Comparison of ENCODE assay signal across 33 cellular contexts in the genomic region with DNA sequence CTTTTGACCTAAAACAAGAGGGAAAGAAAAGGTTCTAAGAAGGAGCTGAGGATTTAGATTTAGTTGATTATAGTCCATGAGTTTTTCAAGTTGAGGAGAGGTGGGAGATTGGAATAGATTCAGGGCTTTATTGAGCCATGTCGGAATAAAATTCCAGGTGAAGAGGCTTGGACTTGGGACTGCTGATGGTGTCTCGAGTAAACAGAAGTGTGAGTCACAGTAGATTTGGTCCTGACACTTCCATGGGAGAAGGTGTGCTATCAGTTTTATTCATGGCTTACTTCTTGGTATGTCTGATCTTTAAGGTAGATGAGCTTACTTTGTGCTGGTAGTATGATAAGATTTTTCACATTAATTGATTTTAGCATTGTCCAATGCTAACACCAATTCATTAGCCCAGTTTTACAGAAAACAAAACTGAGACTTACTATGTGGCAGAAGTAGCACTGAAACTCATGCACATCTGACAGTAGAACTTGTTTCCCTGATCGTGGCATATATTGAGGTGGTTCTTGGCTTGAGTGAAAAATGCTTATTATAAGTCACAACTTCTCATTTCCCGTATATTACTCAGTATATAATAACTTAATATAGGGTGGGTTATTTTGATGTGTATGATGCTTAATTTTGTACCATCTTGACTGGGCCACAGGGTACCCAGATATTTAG.
DNase-seq lines count a peak whose midpoint lies in the region; ATAC-seq, FAIRE-seq and TF ChIP-seq lines count a peak whose summit lies in the region.
"Had no signal": no experiment of that assay in that cellular context is flagged by ENCODE, and none has a peak within 500 bp of the region (broad histone marks: within the 10 kb centered on the region; RNA-seq: fewer than 3 reads in every experiment).

No MANE protein-coding gene starts in this region.

- H3K36me3 Mint-ChIP-seq in activated naive CD4-positive, alpha-beta T cell treated with anti-CD3 and anti-CD28 coated beads, Interleukin-2, amount 10 ng/mL, durations not matched to agents 7 days and 5 days, result no peaks in the 10 kb centered on the region
- H3K36me3 Mint-ChIP-seq in activated T-helper 1 cell treated with anti-CD3 and anti-CD28 coated beads, Interleukin-12 subunit alpha, Interleukin-12 subunit beta, Interleukin-2, Interleukin-4 antibody, amounts not matched to agents 30 ng/mL and 10 ng/mL and 1 ng/mL, durations not matched to agents 14 hours and 24 hours and 36 hours (ENCODE audit: low read depth), result no peaks in the 10 kb centered on the region
- H3K36me3 Mint-ChIP-seq: activated CD8-positive, alpha-beta memory T cell treated with anti-CD3 and anti-CD28 coated beads, Interleukin-2, amount 10 ng/mL, durations not matched to agents 7 days and 5 days; IgD-negative memory B cell; naive B cell had no signal

- TF ChIP-seq RAD21 in HepG2 (CRISPR knock-in tag; IDR thresholded peaks at IDR 0.05), result no peak

- H3K27ac Mint-ChIP-seq in activated naive CD4-positive, alpha-beta T cell treated with anti-CD3 and anti-CD28 coated beads, Interleukin-2, amount 10 ng/mL, durations not matched to agents 7 days and 5 days, result no peak overlapping the region
- H3K27ac Mint-ChIP-seq in activated T-helper 1 cell treated with anti-CD3 and anti-CD28 coated beads, Interleukin-12 subunit alpha, Interleukin-12 subunit beta, Interleukin-2, Interleukin-4 antibody, amounts not matched to agents 30 ng/mL and 10 ng/mL and 1 ng/mL, durations not matched to agents 14 hours and 24 hours and 36 hours, result no peak overlapping the region
- H3K27ac Mint-ChIP-seq: activated CD8-positive, alpha-beta memory T cell treated with anti-CD3 and anti-CD28 coated beads, Interleukin-2, amount 10 ng/mL, durations not matched to agents 7 days and 5 days; activated T-cell treated with anti-CD3 and anti-CD28 coated beads, Interleukin-2, amount 50 U/mL, for 72 hours; IgD-negative memory B cell; naive B cell had no signal

- intact Hi-C loops in HepG2 (cut with micrococcal nuclease; ENCODE audit: unreplicated experiment), result no loop called here
- intact Hi-C loops in activated T-helper 1 cell treated with anti-CD3 and anti-CD28 coated beads, Interleukin-12 subunit alpha, Interleukin-12 subunit beta, Interleukin-2, Interleukin-4 antibody, amounts not matched to agents 30 ng/mL and 10 ng/mL and 1 ng/mL, durations not matched to agents 14 hours and 24 hours and 36 hours (cut with micrococcal nuclease), result no loop called here

- no peaks in the 10 kb centered on the region for H4K20me1 ChIP-seq in HepG2 (ENCODE audit: insufficient read depth, low read length)
- H4K20me1 ChIP-seq: BLaER1 treated with 17β-estradiol and CSF1 and Interleukin-3, amounts not matched to agents 10 nM and 100 nM had no signal

- FAIRE-seq in HepG2 (lab: Jason Lieb, UNC), result no peak
- FAIRE-seq: GM19239, islet of Langerhans had no signal

- CTCF ChIA-PET in HepG2 (lab: Yijun Ruan, JAX; ENCODE audit: low intra/inter-chr PET ratio, low total read pairs), result no interaction called here
- CTCF ChIA-PET in activated naive CD4-positive, alpha-beta T cell treated with anti-CD3 and anti-CD28 coated beads, Interleukin-2, amount 10 ng/mL, durations not matched to agents 7 days and 5 days (lab: Charles Lee), result no interaction called here

- H2AFZ ChIP-seq in HepG2 (ENCODE audit: low read length), result no peak overlapping the region

- H3K9me3 Mint-ChIP-seq in activated naive CD4-positive, alpha-beta T cell treated with anti-CD3 and anti-CD28 coated beads, Interleukin-2, amount 10 ng/mL, durations not matched to agents 7 days and 5 days, result peaks cover 10% of the 10 kb centered on the region
- H3K9me3 Mint-ChIP-seq in activated T-helper 1 cell treated with anti-CD3 and anti-CD28 coated beads, Interleukin-12 subunit alpha, Interleukin-12 subunit beta, Interleukin-2, Interleukin-4 antibody, amounts not matched to agents 30 ng/mL and 10 ng/mL and 1 ng/mL, durations not matched to agents 14 hours and 24 hours and 36 hours, result no peaks in the 10 kb centered on the region
- H3K9me3 Mint-ChIP-seq: activated T-cell treated with anti-CD3 and anti-CD28 coated beads, Interleukin-2, amount 50 U/mL, for 72 hours had no signal

- no peak for TF ChIP-seq CTCF in HepG2 (CRISPR knock-in tag; IDR thresholded peaks at IDR 0.05)

- H3K9me3 ChIP-seq in HepG2 (ENCODE audit: low read length), result peaks cover 11% of the 10 kb centered on the region; the same call in 1 of the 2 replicates
- H3K9me3 ChIP-seq: adrenal gland, neutrophil, prostate gland, suprapubic skin had no signal

- no TSS peak for BruUV-seq in HepG2 (replicated peaks; lab: Mats Ljungman, UMichigan)

- no peak overlapping the region for H3K4me3 Mint-ChIP-seq in activated naive CD4-positive, alpha-beta T cell treated with anti-CD3 and anti-CD28 coated beads, Interleukin-2, amount 10 ng/mL, durations not matched to agents 7 days and 5 days
- no peak overlapping the region for H3K4me3 Mint-ChIP-seq in activated T-helper 1 cell treated with anti-CD3 and anti-CD28 coated beads, Interleukin-12 subunit alpha, Interleukin-12 subunit beta, Interleukin-2, Interleukin-4 antibody, amounts not matched to agents 30 ng/mL and 10 ng/mL and 1 ng/mL, durations not matched to agents 14 hours and 24 hours and 36 hours
- H3K4me3 Mint-ChIP-seq: activated CD8-positive, alpha-beta memory T cell treated with anti-CD3 and anti-CD28 coated beads, Interleukin-2, amount 10 ng/mL, durations not matched to agents 7 days and 5 days; activated T-cell treated with anti-CD3 and anti-CD28 coated beads, Interleukin-2, amount 50 U/mL, for 72 hours; IgD-negative memory B cell; naive B cell had no signal

- H3K36me3 ChIP-seq in HepG2 (replicated peaks in 1 of 2; ENCODE audit: control insufficient read depth in 1 of 2, insufficient read depth in 2 of 2, low read length in 2 of 2), result no peaks in the 10 kb centered on the region
- H3K36me3 ChIP-seq: adrenal gland; BLaER1 treated with 17β-estradiol and CSF1 and Interleukin-3, amounts not matched to agents 10 nM and 100 nM; neutrophil; prostate gland; suprapubic skin; upper lobe of right lung had no signal

- ATAC-seq in GM18498 (IDR thresholded peaks at IDR 0.05; ENCODE audit: unreplicated experiment) (peak; percentile 85), GM21390 (IDR thresholded peaks at IDR 0.05; ENCODE audit: unreplicated experiment) (peak; percentile 90), HG02885 (IDR thresholded peaks at IDR 0.05; ENCODE audit: poor library complexity, unreplicated experiment) (peak; percentile 63), HepG2 (no peak), HG03139 (IDR thresholded peaks at IDR 0.05; ENCODE audit: unreplicated experiment) (no peak)
- ATAC-seq: activated CD8-positive, alpha-beta memory T cell treated with anti-CD3 and anti-CD28 coated beads, Interleukin-2, amount 10 ng/mL, durations not matched to agents 7 days and 5 days; activated T-cell treated with anti-CD3 and anti-CD28 coated beads, Interleukin-2, amount 50 U/mL, for 72 hours; left ventricle myocardium superior; upper lobe of right lung had no signal

- H3K4me1 Mint-ChIP-seq in activated naive CD4-positive, alpha-beta T cell treated with anti-CD3 and anti-CD28 coated beads, Interleukin-2, amount 10 ng/mL, durations not matched to agents 7 days and 5 days, result no peaks in the 10 kb centered on the region
- no peaks in the 10 kb centered on the region for H3K4me1 Mint-ChIP-seq in activated T-helper 1 cell treated with anti-CD3 and anti-CD28 coated beads, Interleukin-12 subunit alpha, Interleukin-12 subunit beta, Interleukin-2, Interleukin-4 antibody, amounts not matched to agents 30 ng/mL and 10 ng/mL and 1 ng/mL, durations not matched to agents 14 hours and 24 hours and 36 hours (ENCODE audit: low read depth)
- H3K4me1 Mint-ChIP-seq: activated CD8-positive, alpha-beta memory T cell treated with anti-CD3 and anti-CD28 coated beads, Interleukin-2, amount 10 ng/mL, durations not matched to agents 7 days and 5 days; IgD-negative memory B cell; naive B cell had no signal

- no peaks in the 10 kb centered on the region for H3K4me1 ChIP-seq in HepG2 (ENCODE audit: insufficient read depth, low read length)
- H3K4me1 ChIP-seq: adrenal gland; BLaER1 treated with 17β-estradiol and CSF1 and Interleukin-3, amounts not matched to agents 10 nM and 100 nM; prostate gland; suprapubic skin; upper lobe of right lung had no signal

- no peak overlapping the region for H3K9ac ChIP-seq in HepG2 (ENCODE audit: insufficient read depth, low read depth, low read length)
- H3K9ac ChIP-seq: BLaER1 treated with 17β-estradiol and CSF1 and Interleukin-3, amounts not matched to agents 10 nM and 100 nM had no signal

- TF ChIP-seq POLR2A in HepG2 (IDR thresholded peaks at IDR 0.05; ENCODE audit: insufficient read depth in 1 of 2, low read depth in 2 of 2, low read length in 2 of 2), result no peak

- DNase-seq in HepG2 (ENCODE audit: low spot score) (no peak), 8988T (no peak)
- DNase-seq in activated naive CD4-positive, alpha-beta T cell treated with anti-CD3 and anti-CD28 coated beads, Interleukin-2, amount 10 ng/mL, durations not matched to agents 7 days and 5 days, result no peak
- no peak for DNase-seq in activated T-helper 1 cell treated with anti-CD3 and anti-CD28 coated beads, Interleukin-12 subunit alpha, Interleukin-12 subunit beta, Interleukin-2, Interleukin-4 antibody, amounts not matched to agents 30 ng/mL and 10 ng/mL and 1 ng/mL, durations not matched to agents 14 hours and 24 hours and 36 hours (ENCODE audit: low spot score)
- DNase-seq: activated CD4-positive, CD25-positive, alpha-beta regulatory T cell; activated CD8-positive, alpha-beta memory T cell treated with anti-CD3 and anti-CD28 coated beads, Interleukin-2, amount 10 ng/mL, durations not matched to agents 7 days and 5 days; activated naive CD4-positive, alpha-beta T cell treated with Interleukin-2 at 50 U/mL for 16 hours; activated T-cell treated with anti-CD3 and anti-CD28 coated beads, Interleukin-2, amount 50 U/mL, for 72 hours; adrenal gland; DMS79; GF-D8; H7; left ventricle myocardium superior; naive B cell; NCI-H1092; NCI-H2029 treated with DMSO at 0.1 percent for 48 hours; NCI-H2227 treated with DMSO at 0.1 percent for 48 hours; NCI-H774; RPMI8226; stimulated activated naive CD4-positive, alpha-beta T cell; T-helper 1 cell; upper lobe of right lung had no signal

- no peaks in the 10 kb centered on the region for H3K79me2 ChIP-seq in HepG2 (ENCODE audit: insufficient read depth, low read length)

- H3K27ac ChIP-seq in HepG2 (ENCODE audit: extremely low read length, insufficient read depth, low read length), result no peak overlapping the region
- H3K27ac ChIP-seq: adrenal gland; BLaER1 treated with 17β-estradiol and CSF1 and Interleukin-3, amounts not matched to agents 10 nM and 100 nM; neutrophil; prostate gland; suprapubic skin; upper lobe of right lung had no signal

- TF ChIP-seq EP300 in HepG2 (IDR thresholded peaks at IDR 0.05; ENCODE audit: low read depth in 2 of 2, low read length in 2 of 2) (no peak), HepG2 (CRISPR knock-in tag; IDR thresholded peaks at IDR 0.05; ENCODE audit: borderline replicate concordance) (no peak)

- POLR2A ChIA-PET in HepG2 (lab: Yijun Ruan, JAX), result no interaction called here

- no peak overlapping the region for H3K4me2 ChIP-seq in HepG2 (ENCODE audit: low read depth, low read length)
- H3K4me2 ChIP-seq: BLaER1 treated with 17β-estradiol and CSF1 and Interleukin-3, amounts not matched to agents 10 nM and 100 nM had no signal

- no peak overlapping the region for H3K4me3 ChIP-seq in HepG2 (replicated peaks in 1 of 3; ENCODE audit: insufficient read depth in 1 of 3, low read depth in 2 of 3, low read length in 3 of 3)
- H3K4me3 ChIP-seq: adrenal gland; BLaER1 treated with 17β-estradiol and CSF1 and Interleukin-3, amounts not matched to agents 10 nM and 100 nM; prostate gland; suprapubic skin; upper lobe of right lung had no signal

- H3K27me3 ChIP-seq in HepG2 (ENCODE audit: control insufficient read depth in 1 of 2, insufficient read depth in 2 of 2, low read length in 2 of 2), result no peaks in the 10 kb centered on the region; a peak in 1 of 5 replicates
- H3K27me3 ChIP-seq: adrenal gland; BLaER1 treated with 17β-estradiol and CSF1 and Interleukin-3, amounts not matched to agents 10 nM and 100 nM; neutrophil; suprapubic skin; upper lobe of right lung had no signal

- WGBS in HepG2 (ENCODE audit: low lambda C conversion rate), result 5% methylated on average over 4 of the region's 4 CpGs

- in situ Hi-C loops in HepG2 (cut with HindIII; ENCODE audit: extremely low pct_ligation_motif_present, low pct_unique_long_range_greater_than_20kb), result no loop called here

- H3K27me3 Mint-ChIP-seq in activated naive CD4-positive, alpha-beta T cell treated with anti-CD3 and anti-CD28 coated beads, Interleukin-2, amount 10 ng/mL, durations not matched to agents 7 days and 5 days, result no peaks in the 10 kb centered on the region
- no peaks in the 10 kb centered on the region for H3K27me3 Mint-ChIP-seq in activated T-helper 1 cell treated with anti-CD3 and anti-CD28 coated beads, Interleukin-12 subunit alpha, Interleukin-12 subunit beta, Interleukin-2, Interleukin-4 antibody, amounts not matched to agents 30 ng/mL and 10 ng/mL and 1 ng/mL, durations not matched to agents 14 hours and 24 hours and 36 hours (ENCODE audit: insufficient read depth)
- H3K27me3 Mint-ChIP-seq: activated CD8-positive, alpha-beta memory T cell treated with anti-CD3 and anti-CD28 coated beads, Interleukin-2, amount 10 ng/mL, durations not matched to agents 7 days and 5 days had no signal

Comparison
In these comparisons a context has a peak if more than half of its experiments do, and no peak if none do; other contexts are left out.
1. ATAC-seq: peak in GM18498 (single experiment), GM21390 (single experiment) and HG02885 (single experiment); none in HepG2 (single experiment) and HG03139 (single experiment).